37 cellular contexts compared by ENCODE assay signal in genomic region chr22:22548910-22549309, GRCh38. TPM values are rescaled to one million over a fixed set of nuclear protein-coding genes. Genes with fewer than 3 reads are reported as not detected.
"Had no signal": no experiment of that assay in that cellular context is flagged by ENCODE, and none has a peak within 500 bp of the region (broad histone marks: within the 10 kb centered on the region; RNA-seq: fewer than 3 reads in every experiment).

No MANE protein-coding gene starts in this region.

- H3K27me3 ChIP-seq: MG63 had no signal

- H3K4me2 ChIP-seq: KMS-11 had no signal

- H3K9me3 ChIP-seq: MG63 had no signal

- DNase-seq: Karpas-422, Kasumi-1, MG63, MM.1S, MV-4-11, NCI-H1048, NCI-H1092, NCI-H1092 treated with DMSO at 0.1 percent for 48 hours, NCI-H1105, NCI-H1105 treated with DMSO at 0.1 percent for 48 hours, NCI-H1417 treated with DMSO at 0.1 percent for 48 hours, NCI-H1436, NCI-H1436 treated with DMSO at 0.1 percent for 48 hours, NCI-H1694, NCI-H1694 treated with DMSO at 0.1 percent for 48 hours, NCI-H187, NCI-H187 treated with DMSO at 0.1 percent for 48 hours, NCI-H1930, NCI-H2029, NCI-H2029 treated with DMSO at 0.1 percent for 48 hours, NCI-H2081, NCI-H2081 treated with DMSO at 0.1 percent for 48 hours, NCI-H2107, NCI-H2171, NCI-H2171 treated with DMSO at 0.1 percent for 48 hours, NCI-H2227 treated with DMSO at 0.1 percent for 48 hours, NCI-H226, NCI-H345, NCI-H446, NCI-H446 treated with DMSO at 0.1 percent for 48 hours, NCI-H510A, NCI-H510A treated with DMSO at 0.1 percent for 48 hours, NCI-H524 had no signal

- H3K9ac ChIP-seq: KMS-11 had no signal

- H3K4me3 ChIP-seq: MG63 had no signal

- H3K27ac ChIP-seq: KMS-11 had no signal

RNA-seq across cellular contexts. Expression of gene PRAME, which starts 10.2 kb away (rescaled TPM):
- total RNA-seq: LHCN-M2, M059J, MCF 10A had no signal

RNA-seq across cellular contexts. Expression of gene ZNF280A, which starts 28.8 kb away (rescaled TPM):
- total RNA-seq: LHCN-M2, M059J, MCF 10A had no signal

RNA-seq across cellular contexts. Expression of gene ZNF280B, which starts 40.4 kb away (rescaled TPM):
- total RNA-seq: MCF 10A had no signal
